In the genomic region with DNA sequence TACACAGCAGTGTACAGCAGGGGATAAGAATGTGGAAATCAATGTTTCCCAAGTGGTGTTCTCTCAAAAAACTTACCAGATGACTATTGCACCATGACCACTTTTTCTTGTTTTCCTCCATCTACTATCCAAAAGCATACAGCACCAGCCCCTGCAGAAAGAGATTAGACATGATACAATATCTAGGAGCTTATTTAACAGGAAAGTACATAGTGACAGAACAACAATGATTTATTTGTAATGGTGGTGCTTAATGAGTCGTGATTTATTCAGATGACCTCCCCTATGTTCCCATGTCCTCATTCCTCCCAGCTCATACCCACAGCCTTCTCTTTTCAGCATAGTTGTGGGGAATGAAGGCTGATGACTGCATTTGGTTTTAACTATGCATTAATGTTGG, we compare ENCODE assay signal across 28 cellular contexts.
DNase-seq lines count a peak whose midpoint lies in the region; ATAC-seq, FAIRE-seq and TF ChIP-seq lines count a peak whose summit lies in the region.
"Had no signal": no experiment of that assay in that cellular context is flagged by ENCODE, and none has a peak within 500 bp of the region (broad histone marks: within the 10 kb centered on the region; RNA-seq: fewer than 3 reads in every experiment).

No MANE protein-coding gene starts in this region.

- H3K36me3 ChIP-seq in bronchial epithelial cell (ENCODE audit: control insufficient read depth, insufficient read depth, low read length), result no peaks in the 10 kb centered on the region
- H3K36me3 ChIP-seq: colonic mucosa, spleen, WERI-Rb-1 had no signal

- no peak for TF ChIP-seq CTCF in bronchial epithelial cell (IDR thresholded peaks at IDR 0.05; ENCODE audit: insufficient read depth, low read length, severe bottlenecking)

- H3K27me3 ChIP-seq in bronchial epithelial cell (ENCODE audit: control insufficient read depth, insufficient read depth, low read length), result no peaks in the 10 kb centered on the region
- H3K27me3 ChIP-seq: colonic mucosa, spleen had no signal

- peak; percentile 12 for DNase-seq in AG08395 (ENCODE audit: low spot score)
- peak; percentile 15 for DNase-seq in LHCN-M2 (ENCODE audit: low read depth)
- peak; percentile 39 for DNase-seq in bronchial epithelial cell (ENCODE audit: low read depth)
- DNase-seq in glomerular visceral epithelial cell (ENCODE audit: extremely low spot score), result peak; percentile 0
- no peak for DNase-seq in putamen (ENCODE audit: low spot score)
- no peak for DNase-seq in NCI-H345 treated with DMSO at 0.1 percent for 48 hours (lab: John Stamatoyannopoulos, UW; ENCODE audit: unreplicated experiment)
- DNase-seq: activated CD4-positive, alpha-beta T cell treated with anti-CD3 and anti-CD28 coated beads, Interleukin-2, amount 10 ng/mL, durations not matched to agents 7 days and 5 days; activated CD8-positive, alpha-beta memory T cell treated with anti-CD3 and anti-CD28 coated beads, Interleukin-2, amount 10 ng/mL, durations not matched to agents 7 days and 5 days; colonic mucosa; COR-L47; effector memory CD4-positive, alpha-beta T cell; H9; head of caudate nucleus; Kasumi-1; mesendoderm; NCI-H1048; NCI-H187; NCI-H526 treated with DMSO at 0.1 percent for 48 hours; nucleus accumbens; SK-N-SH; spleen; stimulated activated CD4-positive, alpha-beta T cell treated with anti-CD3 and anti-CD28 coated beads, Interleukin-2, amount 100 ng/mL, for 48 hours; WERI-Rb-1 had no signal

- no peak overlapping the region for H3K4me3 ChIP-seq in bronchial epithelial cell (ENCODE audit: low read depth, low read length)
- H3K4me3 ChIP-seq: colonic mucosa, spleen had no signal

- ATAC-seq in GM19328 (IDR thresholded peaks at IDR 0.05; ENCODE audit: unreplicated experiment), result no peak
- no peak for ATAC-seq in HG03342 (IDR thresholded peaks at IDR 0.05; ENCODE audit: unreplicated experiment)
- ATAC-seq: activated CD8-positive, alpha-beta memory T cell treated with anti-CD3 and anti-CD28 coated beads, Interleukin-2, amount 10 ng/mL, durations not matched to agents 7 days and 5 days; activated T-helper 17 cell treated with anti-CD3 and anti-CD28 coated beads, Interleukin-2, amount 50 U/mL, for 72 hours; esophagus mucosa; stimulated activated effector memory CD8-positive, alpha-beta T cell treated with anti-CD3 and anti-CD28 coated beads, Interleukin-12 subunit alpha, Interleukin-12 subunit beta, amount 100 ng/mL, for 72 hours had no signal

- FAIRE-seq in bronchial epithelial cell (lab: Jason Lieb, UNC), result no peak

Comparison
In these comparisons a context has a peak if more than half of its experiments do, and no peak if none do; other contexts are left out.
1. DNase-seq: peak in AG08395 (single experiment), LHCN-M2 (single experiment), bronchial epithelial cell (single experiment) and glomerular visceral epithelial cell (single experiment); none in putamen (single experiment) and NCI-H345 treated with DMSO at 0.1 percent for 48 hours (single experiment).